In genomic region chr6:161037873-161038228, GRCh38 we compare ENCODE assay signal across 1 cellular context.
TF ChIP-seq lines count a peak whose summit lies in the region.

No MANE protein-coding gene starts in this region.

TF ChIP-seq in K562, 482 proteins besides CTCF, POLR2A, EP300 and RAD21 (continued from another document and continues in another):
- no peak for TF ChIP-seq SMARCA4 (IDR thresholded peaks at IDR 0.05)
- TF ChIP-seq ESRRA (IDR thresholded peaks at IDR 0.05; ENCODE audit: borderline replicate concordance, low read depth), result no peak
- no peak for TF ChIP-seq GATAD2B (IDR thresholded peaks at IDR 0.05; ENCODE audit: borderline replicate concordance)
- TF ChIP-seq POLR2G (IDR thresholded peaks at IDR 0.05; ENCODE audit: low read depth, low read length), result no peak
- peak; percentile 40; the same call in 1 of the 2 replicates for TF ChIP-seq EHMT2 (IDR thresholded peaks at IDR 0.05)
- no peak for TF ChIP-seq CHD4 (IDR thresholded peaks at IDR 0.05; ENCODE audit: insufficient read depth, insufficient replicate concordance, low read depth, low read length, poor library complexity, severe bottlenecking)
- TF ChIP-seq ZNF274 (IDR thresholded peaks at IDR 0.05; ENCODE audit: borderline replicate concordance, low read depth, low read length), result no peak
- no peak for TF ChIP-seq ZZZ3 (IDR thresholded peaks at IDR 0.05)
- TF ChIP-seq ZNF263 (CRISPR knock-in tag; IDR thresholded peaks at IDR 0.05; ENCODE audit: borderline replicate concordance), result no peak
- no peak for TF ChIP-seq BMI1 (IDR thresholded peaks at IDR 0.05; ENCODE audit: low read length)
- no peak for TF ChIP-seq STAT5B (CRISPR knock-in tag; IDR thresholded peaks at IDR 0.05)
- TF ChIP-seq ZNF354B (CRISPR knock-in tag; IDR thresholded peaks at IDR 0.05), result no peak
- no peak for TF ChIP-seq PHTF2 (CRISPR knock-in tag; IDR thresholded peaks at IDR 0.05)
- no peak for TF ChIP-seq RNF219 (CRISPR knock-in tag; IDR thresholded peaks at IDR 0.05)
- no peak for TF ChIP-seq PTRF (tag; IDR thresholded peaks at IDR 0.05)
- TF ChIP-seq ZNF165 (CRISPR knock-in tag; IDR thresholded peaks at IDR 0.05; ENCODE audit: borderline replicate concordance), result no peak
- TF ChIP-seq THRA (IDR thresholded peaks at IDR 0.05), result no peak
- no peak for TF ChIP-seq PCBP1 (IDR thresholded peaks at IDR 0.05; ENCODE audit: low read depth, low read length, poor library complexity, severe bottlenecking)
- TF ChIP-seq ILK (tag; IDR thresholded peaks at IDR 0.05; ENCODE audit: borderline replicate concordance, low read depth), result no peak
- TF ChIP-seq RFX5 (IDR thresholded peaks at IDR 0.05; ENCODE audit: low read depth, low read length), result no peak
- TF ChIP-seq NKRF (IDR thresholded peaks at IDR 0.05; ENCODE audit: borderline replicate concordance), result no peak
- no peak for TF ChIP-seq CBX8 (IDR thresholded peaks at IDR 0.05; ENCODE audit: borderline replicate concordance, extremely low read depth, low read depth, low read length, poor library complexity, severe bottlenecking)
- TF ChIP-seq NFXL1 (CRISPR knock-in tag; IDR thresholded peaks at IDR 0.05), result no peak
- no peak for TF ChIP-seq E2F5 (CRISPR knock-in tag; IDR thresholded peaks at IDR 0.05)
- TF ChIP-seq L3MBTL2 (IDR thresholded peaks at IDR 0.05), result no peak
- TF ChIP-seq RBM39 (optimal IDR thresholded peaks at IDR 0.05; ENCODE audit: low read depth, low read length), result no peak
- TF ChIP-seq ZNF277 (CRISPR knock-in tag; IDR thresholded peaks at IDR 0.05; ENCODE audit: borderline replicate concordance), result no peak
- no peak for TF ChIP-seq AFF1 (IDR thresholded peaks at IDR 0.05; ENCODE audit: low read depth in 1 of 2, partially characterized antibody in 2 of 2)
- no peak for TF ChIP-seq FOXA3 (CRISPR knock-in tag; conservative IDR thresholded peaks at IDR 0.05 in 1 of 2, IDR thresholded peaks at IDR 0.05 in 1 of 2)
- TF ChIP-seq GATA2 (CRISPR knock-in tag; IDR thresholded peaks at IDR 0.05), result no peak
- TF ChIP-seq THRAP3 (IDR thresholded peaks at IDR 0.05; ENCODE audit: borderline replicate concordance), result no peak
- TF ChIP-seq SIN3B (IDR thresholded peaks at IDR 0.05; ENCODE audit: low read depth), result no peak
- no peak for TF ChIP-seq SP2 (IDR thresholded peaks at IDR 0.05; ENCODE audit: extremely low read depth, low read depth, low read length, poor library complexity, severe bottlenecking)
- no peak for TF ChIP-seq PPARD (CRISPR knock-in tag; IDR thresholded peaks at IDR 0.05)
- no peak for TF ChIP-seq FOXJ3 (CRISPR knock-in tag; IDR thresholded peaks at IDR 0.05)
- no peak for TF ChIP-seq SREBF2 (CRISPR knock-in tag; IDR thresholded peaks at IDR 0.05)
- TF ChIP-seq ZNF282 (CRISPR knock-in tag; IDR thresholded peaks at IDR 0.05), result no peak
- TF ChIP-seq XRCC4 (IDR thresholded peaks at IDR 0.05; ENCODE audit: extremely low read depth, insufficient read depth, insufficient read length), result no peak
- no peak for TF ChIP-seq HINFP (tag; conservative IDR thresholded peaks at IDR 0.05; ENCODE audit: low read depth)
- TF ChIP-seq RERE (CRISPR knock-in tag; IDR thresholded peaks at IDR 0.05; ENCODE audit: borderline replicate concordance), result no peak
- TF ChIP-seq ZSCAN29 (IDR thresholded peaks at IDR 0.05), result no peak
- no peak for TF ChIP-seq POLR3A (IDR thresholded peaks at IDR 0.05; ENCODE audit: borderline replicate concordance, extremely low read depth, insufficient read depth, insufficient read length)
- no peak for TF ChIP-seq ID3 (CRISPR knock-in tag; IDR thresholded peaks at IDR 0.05)
- TF ChIP-seq ID3 (tag; IDR thresholded peaks at IDR 0.05), result no peak
